In the genomic region with DNA sequence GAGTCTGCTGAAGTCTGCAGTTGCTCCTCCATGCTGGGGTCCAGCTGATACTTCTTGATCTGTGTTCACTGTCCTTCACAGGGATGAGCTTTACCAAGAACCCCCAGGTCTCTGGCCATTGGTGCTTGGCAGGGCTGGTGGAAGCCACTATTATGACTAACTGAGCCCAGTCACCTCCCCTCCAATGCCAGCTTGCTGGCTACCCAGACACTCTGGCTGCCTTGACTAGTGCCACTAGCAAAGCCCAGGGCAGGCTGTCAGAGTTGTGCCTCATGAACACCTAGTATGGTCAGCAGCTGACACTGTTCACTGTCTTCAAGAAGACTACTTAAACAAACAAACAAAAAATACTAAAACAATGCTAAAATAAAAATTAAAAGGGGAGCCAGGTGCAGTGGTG, we compare ENCODE assay signal across 22 cellular contexts. TPM values are rescaled to one million over a fixed set of nuclear protein-coding genes. Genes with fewer than 3 reads are reported as not detected.
DNase-seq lines count a peak whose midpoint lies in the region; ATAC-seq and TF ChIP-seq lines count a peak whose summit lies in the region.
"Had no signal": no experiment of that assay in that cellular context is flagged by ENCODE, and none has a peak within 500 bp of the region (broad histone marks: within the 10 kb centered on the region; RNA-seq: fewer than 3 reads in every experiment).

No MANE protein-coding gene starts in this region.

- H2AFZ ChIP-seq in OCI-LY3 (ENCODE audit: low read depth, low read length), result no peak overlapping the region
- H2AFZ ChIP-seq: PC-9 had no signal

- H3K27ac Mint-ChIP-seq in memory B cell, result peak overlapping the region; percentile 12
- H3K27ac Mint-ChIP-seq: B cell; CD4-positive, alpha-beta T cell had no signal

- no peak overlapping the region for H3K4me2 ChIP-seq in OCI-LY3 (ENCODE audit: low read length)
- H3K4me2 ChIP-seq: PC-9 had no signal

- no peaks in the 10 kb centered on the region for H3K9me3 Mint-ChIP-seq in memory B cell
- H3K9me3 Mint-ChIP-seq: CD4-positive, alpha-beta T cell had no signal

- H3K36me3 ChIP-seq in cardiac muscle cell, result no peaks in the 10 kb centered on the region
- no peaks in the 10 kb centered on the region for H3K36me3 ChIP-seq in OCI-LY3 (replicated peaks; ENCODE audit: low read depth, low read length)
- H3K36me3 ChIP-seq: SJCRH30 had no signal

- no peaks in the 10 kb centered on the region for H3K27me3 Mint-ChIP-seq in memory B cell
- H3K27me3 Mint-ChIP-seq: B cell; CD4-positive, alpha-beta T cell had no signal

- H3K4me3 ChIP-seq in cardiac muscle cell (no peak overlapping the region), right cardiac atrium (ENCODE audit: low read length) (no peak overlapping the region), OCI-LY3 (ENCODE audit: low read length) (no peak overlapping the region)
- H3K4me3 ChIP-seq: GM12878, PC-9, SJCRH30 had no signal

- no peaks in the 10 kb centered on the region for H3K79me2 ChIP-seq in OCI-LY3 (ENCODE audit: low read length)

- intact Hi-C loops in right cardiac atrium (cut with DNase I), result no loop called here

- no peak overlapping the region for H3K4me3 Mint-ChIP-seq in memory B cell
- H3K4me3 Mint-ChIP-seq: B cell; CD4-positive, alpha-beta T cell had no signal

- H3K4me1 ChIP-seq in cardiac muscle cell (ENCODE audit: low read depth), result peaks cover 12% of the 10 kb centered on the region
- H3K4me1 ChIP-seq in right cardiac atrium (ENCODE audit: control insufficient read depth, insufficient read depth, low read length), result no peaks in the 10 kb centered on the region
- H3K4me1 ChIP-seq in OCI-LY3 (ENCODE audit: low read length), result peaks cover 31% of the 10 kb centered on the region

- H3K4me1 Mint-ChIP-seq in memory B cell, result peaks cover 10% of the 10 kb centered on the region

- ATAC-seq in right cardiac atrium, result no peak
- ATAC-seq in memory B cell (ENCODE audit: low read depth), result no peak
- ATAC-seq: HCT116 had no signal

- H3K27me3 ChIP-seq in cardiac muscle cell (no peaks in the 10 kb centered on the region), right cardiac atrium (ENCODE audit: control insufficient read depth, insufficient read depth) (no peaks in the 10 kb centered on the region), OCI-LY3 (ENCODE audit: low read depth, low read length) (no peaks in the 10 kb centered on the region)
- H3K27me3 ChIP-seq: SJCRH30 had no signal

- H3K9me3 ChIP-seq in cardiac muscle cell (ENCODE audit: low read depth) (no peaks in the 10 kb centered on the region), right cardiac atrium (ENCODE audit: control insufficient read depth, low read length) (no peaks in the 10 kb centered on the region), OCI-LY3 (ENCODE audit: insufficient read depth, low read length) (no peaks in the 10 kb centered on the region)
- H3K9me3 ChIP-seq: Caco-2, SJCRH30 had no signal

- TF ChIP-seq CTCF in cardiac muscle cell (IDR thresholded peaks at IDR 0.05; ENCODE audit: low read depth, low read length) (no peak), OCI-LY3 (IDR thresholded peaks at IDR 0.05; ENCODE audit: low read depth, low read length) (no peak)

- H3K9ac ChIP-seq in OCI-LY3 (ENCODE audit: low read length), result no peak overlapping the region

- no peaks in the 10 kb centered on the region for H4K20me1 ChIP-seq in OCI-LY3 (ENCODE audit: insufficient read depth, low read length)

- DNase-seq in cardiac muscle cell (ENCODE audit: low read depth in 1 of 2, low spot score in 1 of 2) (no peak), right cardiac atrium (no peak), memory B cell (ENCODE audit: low spot score in 2 of 2) (no peak), ureter (ENCODE audit: low spot score) (peak; percentile 25), GDM1 (lab: John Stamatoyannopoulos, UW) (no peak), mucosa of gallbladder (ENCODE audit: low spot score) (no peak)
- DNase-seq in activated CD4-positive, alpha-beta T cell treated with anti-CD3 and anti-CD28 coated beads for 48 hours, result no peak
- DNase-seq: Caco-2; CD4-positive, alpha-beta T cell; NCI-H1092; NCI-H2081; PC-9 had no signal

- no peaks in the 10 kb centered on the region for H3K36me3 Mint-ChIP-seq in memory B cell

- H3K27ac ChIP-seq in cardiac muscle cell (peak overlapping the region; percentile 57), right cardiac atrium (ENCODE audit: low read length) (no peak overlapping the region), OCI-LY3 (ENCODE audit: low read length) (peak overlapping the region; percentile 71)
- H3K27ac ChIP-seq: PC-9, RWPE1, SJCRH30 had no signal

RNA-seq across cellular contexts. Expression of gene ASIP, which starts 8.8 kb away (rescaled TPM):
- total RNA-seq in cardiac muscle cell, result not detected in 2 replicates
- 0.67 and 1.1 TPM in 2 replicates for polyA plus RNA-seq in cardiac muscle cell
- total RNA-seq in right cardiac atrium, result 1 to 10 TPM in 3 of 4 donors, under 1 TPM in 1; 0.67 to 3.3 (median 2.7) TPM
- polyA plus RNA-seq in right cardiac atrium, result 8.0 TPM
- total RNA-seq in ureter, result 0.70 TPM
- not detected for total RNA-seq in mucosa of gallbladder
- total RNA-seq: A172; B cell; Caco-2; CD4-positive, alpha-beta T cell; Daoy; GM12878; MCF 10A; NCI-H460; PC-9; SJCRH30 had no signal

RNA-seq across cellular contexts. Expression of gene AHCY, which starts 53.1 kb away (rescaled TPM):
- total RNA-seq in cardiac muscle cell (229 and 263 TPM in 2 replicates), right cardiac atrium (10 to 100 TPM; 48.0 to 77.1 (median 64.5) TPM), ureter (103 TPM), mucosa of gallbladder (70.9 TPM)
- polyA plus RNA-seq in cardiac muscle cell (115 and 159 TPM in 2 replicates), right cardiac atrium (64.3 TPM)
